ENCODE assay signal across 1 cellular context in genomic region chr6:43990627-43991619, GRCh38.
TF ChIP-seq lines count a peak whose summit lies in the region.

No MANE protein-coding gene starts in this region.

TF ChIP-seq in HCT116, 20 proteins besides CTCF, POLR2A, EP300 and RAD21 (continued from another document):
- no peak for TF ChIP-seq ZFX (IDR thresholded peaks at IDR 0.05)
TF ChIP-seq in HCT116: peak in this region for 0.
